Comparison of ENCODE assay signal across 30 cellular contexts in the genomic region with DNA sequence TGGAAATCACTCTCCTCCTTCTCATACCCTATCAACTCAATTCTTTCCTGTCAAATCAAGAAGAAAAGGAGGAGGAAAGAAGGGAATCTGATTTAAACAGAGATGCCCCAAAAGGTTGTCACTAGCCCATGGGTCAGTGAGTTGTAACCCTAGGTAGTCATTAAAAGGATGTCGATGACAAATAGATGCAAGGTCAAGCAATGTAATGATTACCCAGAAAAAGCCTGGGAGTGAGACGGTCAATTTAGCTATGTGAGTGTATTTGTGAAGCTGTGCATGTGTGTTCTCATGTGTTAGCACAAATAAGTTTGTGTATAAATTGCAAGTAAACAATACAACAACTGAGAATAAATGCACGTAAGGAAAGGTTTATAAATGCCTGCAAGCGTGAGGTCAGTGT.
"Had no signal": no experiment of that assay in that cellular context is flagged by ENCODE, and none has a peak within 500 bp of the region (broad histone marks: within the 10 kb centered on the region; RNA-seq: fewer than 3 reads in every experiment).

No MANE protein-coding gene starts in this region.

- H3K4me1 Mint-ChIP-seq: immature natural killer cell; mesothelial cell of epicardium; naive B cell; natural killer cell; stimulated activated effector memory CD8-positive, alpha-beta T cell treated with anti-CD3 and anti-CD28 coated beads, Interleukin-12 subunit alpha, Interleukin-12 subunit beta, amount 100 ng/mL, for 72 hours had no signal

- H3K9me3 ChIP-seq: neutrophil, sigmoid colon, suprapubic skin had no signal

- H3K4me2 ChIP-seq: neural progenitor cell had no signal

- H2AFZ ChIP-seq: neural progenitor cell, parathyroid adenoma had no signal

- H3K36me3 ChIP-seq: left ventricle myocardium inferior, neural progenitor cell, neutrophil, sigmoid colon, spleen, suprapubic skin, thoracic aorta, tibial artery, upper lobe of right lung had no signal

- H3K27ac ChIP-seq: left ventricle myocardium inferior, neural progenitor cell, neutrophil, parathyroid adenoma, sigmoid colon, spleen, suprapubic skin, thoracic aorta, tibial artery, upper lobe of right lung had no signal

- H3K4me3 ChIP-seq: left ventricle myocardium inferior, lung, neural progenitor cell, sigmoid colon, spleen, suprapubic skin, thoracic aorta, tibial artery, upper lobe of right lung had no signal

- FAIRE-seq: islet of Langerhans, kidney, small intestine, urothelium cell line had no signal

- H3K36me3 Mint-ChIP-seq: natural killer cell; stimulated activated effector memory CD8-positive, alpha-beta T cell treated with anti-CD3 and anti-CD28 coated beads, Interleukin-12 subunit alpha, Interleukin-12 subunit beta, amount 100 ng/mL, for 72 hours had no signal

- H3K27me3 Mint-ChIP-seq: naive B cell; progenitor cell of endocrine pancreas; stimulated activated naive CD8-positive, alpha-beta T cell treated with anti-CD3 and anti-CD28 coated beads, Interleukin-15, Interleukin-2, amounts not matched to agents 100 ng/mL and 50 ng/mL, for 24 hours had no signal

- H3K4me3 Mint-ChIP-seq: immature natural killer cell; mesothelial cell of epicardium; naive B cell; natural killer cell; nephron progenitor cell; neural progenitor cell; stimulated activated effector memory CD8-positive, alpha-beta T cell treated with anti-CD3 and anti-CD28 coated beads, Interleukin-12 subunit alpha, Interleukin-12 subunit beta, amount 100 ng/mL, for 72 hours; stimulated activated naive CD8-positive, alpha-beta T cell treated with anti-CD3 and anti-CD28 coated beads, Interleukin-15, Interleukin-2, amounts not matched to agents 100 ng/mL and 50 ng/mL, for 24 hours had no signal

- DNase-seq: hypothalamus; immature natural killer cell; kidney; left ventricle myocardium inferior; mesendoderm; naive B cell; natural killer cell; nephron progenitor cell; occipital lobe; right cardiac atrium; sigmoid colon; small intestine; spleen; stimulated activated CD4-positive, alpha-beta T cell treated with anti-CD3 and anti-CD28 coated beads, Interleukin-4, amount 100 ng/mL, for 24 hours; stimulated activated naive CD4-positive, alpha-beta T cell; tibial artery; trophoblast cell; upper lobe of right lung had no signal

- H3K27me3 ChIP-seq: neural progenitor cell, neutrophil, sigmoid colon, spleen, suprapubic skin, tibial artery, upper lobe of right lung had no signal

- H3K9ac ChIP-seq: neural progenitor cell, parathyroid adenoma had no signal

- H3K4me1 ChIP-seq: left ventricle myocardium inferior, neural progenitor cell, parathyroid adenoma, sigmoid colon, spleen, suprapubic skin, tibial artery, upper lobe of right lung had no signal

- H3K27ac Mint-ChIP-seq: immature natural killer cell; mesothelial cell of epicardium; naive B cell; natural killer cell; nephron progenitor cell; progenitor cell of endocrine pancreas; stimulated activated effector memory CD8-positive, alpha-beta T cell treated with anti-CD3 and anti-CD28 coated beads, Interleukin-12 subunit alpha, Interleukin-12 subunit beta, amount 100 ng/mL, for 72 hours; stimulated activated naive CD8-positive, alpha-beta T cell treated with anti-CD3 and anti-CD28 coated beads, Interleukin-15, Interleukin-2, amounts not matched to agents 100 ng/mL and 50 ng/mL, for 24 hours had no signal

- H3K79me2 ChIP-seq: parathyroid adenoma had no signal
